Comparison of ENCODE assay signal across 40 cellular contexts in the genomic region with DNA sequence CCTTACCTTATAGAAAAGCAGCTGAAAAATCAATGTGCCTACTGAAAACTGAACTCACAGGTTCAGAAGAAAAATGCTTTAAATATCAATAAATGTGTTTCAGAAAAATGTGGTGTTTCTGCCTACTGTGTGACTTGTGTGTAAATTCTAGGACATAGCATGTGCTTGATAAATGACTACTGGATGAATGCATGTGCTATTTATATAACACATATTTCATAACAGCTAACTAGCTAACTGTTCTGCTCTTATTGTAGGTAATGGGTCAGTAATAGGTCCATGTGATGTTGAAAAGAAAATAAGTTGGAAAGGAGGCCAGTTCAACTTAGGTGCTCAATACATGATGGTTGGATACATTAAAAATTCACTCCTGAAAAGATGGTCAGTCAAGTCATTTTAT.
"Had no signal": no experiment of that assay in that cellular context is flagged by ENCODE, and none has a peak within 500 bp of the region (broad histone marks: within the 10 kb centered on the region; RNA-seq: fewer than 3 reads in every experiment).

No MANE protein-coding gene starts in this region.

- H3K4me1 ChIP-seq: adrenal gland, ascending aorta, body of pancreas, breast epithelium had no signal

- FAIRE-seq: astrocyte, bronchial epithelial cell had no signal

- H3K4me1 Mint-ChIP-seq: activated naive CD4-positive, alpha-beta T cell treated with anti-CD3 and anti-CD28 coated beads, Interleukin-2, amount 10 ng/mL, durations not matched to agents 7 days and 5 days; activated naive CD4-positive, alpha-beta T cell treated with anti-CD3 and anti-CD28 coated beads, Interleukin-2, amount 50 U/mL, for 24 hours; activated naive CD8-positive, alpha-beta T cell treated with anti-CD3 and anti-CD28 coated beads for 36 hours; activated naive CD8-positive, alpha-beta T cell treated with anti-CD3 and anti-CD28 coated beads, Interleukin-2, amount 10 ng/mL, durations not matched to agents 7 days and 5 days; activated naive CD8-positive, alpha-beta T cell treated with anti-CD3 and anti-CD28 coated beads, Interleukin-2, amount 50 U/mL, for 24 hours; activated T-helper 17 cell treated with anti-CD3 and anti-CD28 coated beads, Interleukin-2, amount 50 U/mL, for 72 hours; central memory CD8-positive, alpha-beta T cell had no signal

- DNase-seq: activated effector memory CD4-positive, alpha-beta T cell treated with anti-CD3 and anti-CD28 coated beads, Interleukin-2, amount 50 U/mL, for 16 hours; activated effector memory CD4-positive, alpha-beta T cell treated with Interleukin-2 at 50 U/mL for 16 hours; activated gamma-delta T cell; activated gamma-delta T cell treated with Interleukin-2 at 50 U/mL for 16 hours; activated naive CD4-positive, alpha-beta T cell; activated naive CD4-positive, alpha-beta T cell treated with anti-CD3 and anti-CD28 coated beads for 36 hours; activated naive CD4-positive, alpha-beta T cell treated with anti-CD3 and anti-CD28 coated beads, Interleukin-2, amount 10 ng/mL, durations not matched to agents 7 days and 5 days; activated naive CD4-positive, alpha-beta T cell treated with anti-CD3 and anti-CD28 coated beads, Interleukin-2, amount 50 U/mL, for 16 hours; activated naive CD4-positive, alpha-beta T cell treated with Interleukin-2 at 50 U/mL for 16 hours; activated naive CD8-positive, alpha-beta T cell treated with anti-CD3 and anti-CD28 coated beads for 36 hours; activated naive CD8-positive, alpha-beta T cell treated with anti-CD3 and anti-CD28 coated beads, Interleukin-2, amount 10 ng/mL, durations not matched to agents 7 days and 5 days; activated naive CD8-positive, alpha-beta T cell treated with anti-CD3 and anti-CD28 coated beads, Interleukin-2, amount 50 U/mL, for 24 hours; activated T-cell treated with anti-CD3 and anti-CD28 coated beads, Interleukin-2, amount 50 U/mL, for 1 hour; activated T-cell treated with anti-CD3 and anti-CD28 coated beads, Interleukin-2, amount 50 U/mL, for 24 hours; activated T-cell treated with anti-CD3 and anti-CD28 coated beads, Interleukin-2, amount 50 U/mL, for 4 hours; activated T-cell treated with anti-CD3 and anti-CD28 coated beads, Interleukin-2, amount 50 U/mL, for 48 hours; activated T-cell treated with anti-CD3 and anti-CD28 coated beads, Interleukin-2, amount 50 U/mL, for 72 hours; adrenal gland; amniotic stem cell; amygdala; anterior cingulate cortex; aorta; body of pancreas; brain microvascular endothelial cell; caudate nucleus; central memory CD4-positive, alpha-beta T cell; cerebellar nuclear complex had no signal

- H3K36me3 ChIP-seq: adrenal gland, ascending aorta, brain microvascular endothelial cell, breast epithelium, cardiac muscle cell had no signal

- H3K4me3 ChIP-seq: adrenal gland, ascending aorta, body of pancreas, breast epithelium, cardiac muscle cell had no signal

- H3K27ac Mint-ChIP-seq: activated naive CD4-positive, alpha-beta T cell treated with anti-CD3 and anti-CD28 coated beads for 36 hours; activated naive CD4-positive, alpha-beta T cell treated with anti-CD3 and anti-CD28 coated beads, Interleukin-2, amount 10 ng/mL, durations not matched to agents 7 days and 5 days; activated naive CD4-positive, alpha-beta T cell treated with anti-CD3 and anti-CD28 coated beads, Interleukin-2, amount 50 U/mL, for 24 hours; activated naive CD4-positive, alpha-beta T cell treated with anti-CD3 and anti-CD28 coated beads, Interleukin-2, amount 50 U/mL, for 72 hours; activated naive CD8-positive, alpha-beta T cell; activated naive CD8-positive, alpha-beta T cell treated with anti-CD3 and anti-CD28 coated beads for 36 hours; activated naive CD8-positive, alpha-beta T cell treated with anti-CD3 and anti-CD28 coated beads, Interleukin-2, amount 10 ng/mL, durations not matched to agents 7 days and 5 days; activated naive CD8-positive, alpha-beta T cell treated with anti-CD3 and anti-CD28 coated beads, Interleukin-2, amount 50 U/mL, for 24 hours; activated T-cell treated with anti-CD3 and anti-CD28 coated beads, Interleukin-2, amount 50 U/mL, for 24 hours; activated T-cell treated with anti-CD3 and anti-CD28 coated beads, Interleukin-2, amount 50 U/mL, for 72 hours; activated T-helper 1 cell treated with anti-CD3 and anti-CD28 coated beads, Interleukin-12 subunit alpha, Interleukin-12 subunit beta, Interleukin-2, Interleukin-4 antibody, amounts not matched to agents 30 ng/mL and 10 ng/mL and 1 ng/mL, durations not matched to agents 14 hours and 24 hours and 36 hours; activated T-helper 17 cell treated with anti-CD3 and anti-CD28 coated beads, Interleukin-2, amount 50 U/mL, for 72 hours; activated T-helper 2 cell treated with anti-CD3 and anti-CD28 coated beads, Interferon-gamma antibody, Interleukin-2, Interleukin-4, amounts not matched to agents 10 μg/mL and 5 μg/mL and 100 μg/mL, durations not matched to agents 14 hours and 24 hours and 36 hours; brain had no signal

- ATAC-seq: activated naive CD4-positive, alpha-beta T cell treated with anti-CD3 and anti-CD28 coated beads, Interleukin-2, amount 50 U/mL, for 72 hours; activated naive CD8-positive, alpha-beta T cell treated with anti-CD3 and anti-CD28 coated beads, Interleukin-2, amount 50 U/mL, for 24 hours; activated T-cell treated with anti-CD3 and anti-CD28 coated beads, Interleukin-2, amount 50 U/mL, for 4 hours; activated T-cell treated with anti-CD3 and anti-CD28 coated beads, Interleukin-2, amount 50 U/mL, for 72 hours; activated T-helper 17 cell treated with anti-CD3 and anti-CD28 coated beads, Interleukin-2, amount 50 U/mL, for 72 hours; body of pancreas had no signal

- H3K9me3 ChIP-seq: adrenal gland, ascending aorta, body of pancreas, breast epithelium had no signal

- H3K27ac ChIP-seq: adrenal gland, ascending aorta, body of pancreas, brain microvascular endothelial cell, breast epithelium, cardiac muscle cell had no signal

- H3K27me3 ChIP-seq: adrenal gland, ascending aorta, body of pancreas, brain microvascular endothelial cell, breast epithelium, cardiac muscle cell had no signal

- H3K4me3 Mint-ChIP-seq: activated naive CD4-positive, alpha-beta T cell treated with anti-CD3 and anti-CD28 coated beads for 36 hours; activated naive CD4-positive, alpha-beta T cell treated with anti-CD3 and anti-CD28 coated beads, Interleukin-2, amount 10 ng/mL, durations not matched to agents 7 days and 5 days; activated naive CD4-positive, alpha-beta T cell treated with anti-CD3 and anti-CD28 coated beads, Interleukin-2, amount 50 U/mL, for 24 hours; activated naive CD8-positive, alpha-beta T cell; activated naive CD8-positive, alpha-beta T cell treated with anti-CD3 and anti-CD28 coated beads for 36 hours; activated naive CD8-positive, alpha-beta T cell treated with anti-CD3 and anti-CD28 coated beads, Interleukin-2, amount 10 ng/mL, durations not matched to agents 7 days and 5 days; activated naive CD8-positive, alpha-beta T cell treated with anti-CD3 and anti-CD28 coated beads, Interleukin-2, amount 50 U/mL, for 24 hours; activated T-cell treated with anti-CD3 and anti-CD28 coated beads, Interleukin-2, amount 50 U/mL, for 24 hours; activated T-cell treated with anti-CD3 and anti-CD28 coated beads, Interleukin-2, amount 50 U/mL, for 4 hours; activated T-cell treated with anti-CD3 and anti-CD28 coated beads, Interleukin-2, amount 50 U/mL, for 72 hours; activated T-helper 1 cell treated with anti-CD3 and anti-CD28 coated beads, Interleukin-12 subunit alpha, Interleukin-12 subunit beta, Interleukin-2, Interleukin-4 antibody, amounts not matched to agents 30 ng/mL and 10 ng/mL and 1 ng/mL, durations not matched to agents 14 hours and 24 hours and 36 hours; activated T-helper 17 cell treated with anti-CD3 and anti-CD28 coated beads, Interleukin-2, amount 50 U/mL, for 72 hours; brain; central memory CD8-positive, alpha-beta T cell had no signal

- H3K9me3 Mint-ChIP-seq: activated naive CD8-positive, alpha-beta T cell treated with anti-CD3 and anti-CD28 coated beads for 36 hours; activated naive CD8-positive, alpha-beta T cell treated with anti-CD3 and anti-CD28 coated beads, Interleukin-2, amount 50 U/mL, for 24 hours; brain; central memory CD8-positive, alpha-beta T cell had no signal

- H3K27me3 Mint-ChIP-seq: activated naive CD4-positive, alpha-beta T cell treated with anti-CD3 and anti-CD28 coated beads, Interleukin-2, amount 10 ng/mL, durations not matched to agents 7 days and 5 days; activated naive CD4-positive, alpha-beta T cell treated with anti-CD3 and anti-CD28 coated beads, Interleukin-2, amount 50 U/mL, for 24 hours; activated naive CD8-positive, alpha-beta T cell; activated naive CD8-positive, alpha-beta T cell treated with anti-CD3 and anti-CD28 coated beads for 36 hours; activated naive CD8-positive, alpha-beta T cell treated with anti-CD3 and anti-CD28 coated beads, Interleukin-2, amount 10 ng/mL, durations not matched to agents 7 days and 5 days; activated naive CD8-positive, alpha-beta T cell treated with anti-CD3 and anti-CD28 coated beads, Interleukin-2, amount 50 U/mL, for 24 hours; activated T-cell treated with anti-CD3 and anti-CD28 coated beads, Interleukin-2, amount 50 U/mL, for 24 hours; activated T-helper 17 cell treated with anti-CD3 and anti-CD28 coated beads, Interleukin-2, amount 50 U/mL, for 72 hours; brain; central memory CD8-positive, alpha-beta T cell had no signal

- H3K36me3 Mint-ChIP-seq: activated naive CD4-positive, alpha-beta T cell treated with anti-CD3 and anti-CD28 coated beads, Interleukin-2, amount 10 ng/mL, durations not matched to agents 7 days and 5 days; activated naive CD4-positive, alpha-beta T cell treated with anti-CD3 and anti-CD28 coated beads, Interleukin-2, amount 50 U/mL, for 24 hours; activated naive CD8-positive, alpha-beta T cell; activated naive CD8-positive, alpha-beta T cell treated with anti-CD3 and anti-CD28 coated beads for 36 hours; activated naive CD8-positive, alpha-beta T cell treated with anti-CD3 and anti-CD28 coated beads, Interleukin-2, amount 10 ng/mL, durations not matched to agents 7 days and 5 days; brain had no signal
